In the genomic region with DNA sequence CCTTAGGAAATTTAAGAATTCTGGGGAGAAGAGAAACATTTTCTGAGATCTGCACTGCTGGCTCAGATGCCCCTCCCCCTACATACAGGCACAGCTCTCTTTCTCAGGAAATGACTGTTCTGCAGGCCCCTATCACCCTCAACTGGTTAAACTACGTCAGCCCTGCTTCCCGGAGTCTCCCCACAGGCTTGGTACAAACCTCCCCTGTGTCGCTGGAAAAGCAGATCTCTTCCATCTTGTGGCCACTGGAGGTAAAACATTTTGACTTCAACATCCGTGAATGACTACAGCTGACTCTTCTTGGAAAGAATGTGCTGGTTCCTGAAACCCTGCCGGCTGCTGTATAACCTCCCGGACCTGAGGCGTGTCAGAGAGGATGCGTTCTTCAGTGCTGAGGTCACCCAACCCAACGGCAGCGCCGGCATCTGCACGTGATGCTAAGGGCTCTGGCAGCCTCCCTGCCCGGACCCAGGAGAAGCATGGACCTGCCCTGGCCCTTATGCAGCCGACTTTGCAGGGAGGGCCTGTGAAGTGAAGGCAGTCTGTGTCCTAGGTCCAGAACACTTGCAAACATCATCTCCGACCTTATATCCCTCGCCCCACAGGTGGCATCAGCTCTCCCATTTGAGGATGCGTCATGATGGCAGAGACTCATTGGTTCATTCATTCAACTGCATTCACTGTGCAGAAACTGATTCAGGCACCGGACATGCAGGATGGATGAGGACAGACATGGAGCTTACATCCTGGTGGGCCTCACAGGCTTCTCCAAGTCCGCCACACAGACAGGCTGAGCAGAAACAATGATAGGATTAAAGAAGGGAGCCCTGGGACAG, we compare ENCODE assay signal across 8 cellular contexts.
A peak's percentile ranks its signal among the peaks of the same experiment; 100 is the strongest.
DNase-seq lines count a peak whose midpoint lies in the region; TF ChIP-seq lines count a peak whose summit lies in the region.

No MANE protein-coding gene starts in this region.

- no peaks in the 10 kb centered on the region for H3K27me3 ChIP-seq in hepatocyte

- no peaks in the 10 kb centered on the region for H3K79me2 ChIP-seq in hepatocyte

- peaks cover 21% of the 10 kb centered on the region; the same call in 1 of the 2 replicates for H3K36me3 ChIP-seq in ES-I3 (ENCODE audit: insufficient read depth, low read length)
- no peaks in the 10 kb centered on the region for H3K36me3 ChIP-seq in hepatocyte (replicated peaks; ENCODE audit: insufficient read depth, low read depth)

- peak overlapping the region; percentile 34 for H3K4me2 ChIP-seq in hepatocyte

- H3K9me3 ChIP-seq in ES-I3 (ENCODE audit: control insufficient read depth, insufficient read depth, low read length) = no peaks in the 10 kb centered on the region
- no peaks in the 10 kb centered on the region for H3K9me3 ChIP-seq in hepatocyte (ENCODE audit: low read depth)

- H3K9me2 ChIP-seq in hepatocyte (replicated peaks; ENCODE audit: insufficient read depth) = no peaks in the 10 kb centered on the region

- peak overlapping the region; percentile 12; the same call in 1 of the 2 replicates for H3K4me3 ChIP-seq in HFF-Myc (replicated peaks; ENCODE audit: low read depth, low read length)
- no peak overlapping the region for H3K4me3 ChIP-seq in hepatocyte

- WGBS in hepatocyte (ENCODE audit: low lambda C conversion rate, missing lambda C conversion rate) = 31% methylated on average over 19 of the region's 19 CpGs

- peak overlapping the region; percentile 31 for H2AFZ ChIP-seq in hepatocyte

- no peaks in the 10 kb centered on the region for H4K20me1 ChIP-seq in hepatocyte (ENCODE audit: insufficient read depth, poor library complexity, severe bottlenecking)

- H3K9ac ChIP-seq in ES-I3 (ENCODE audit: low read depth, low read length) = 0 out of 2 replicates have a peak overlapping the region, but pooled peaks have one; percentile 3

- DNase-seq in HFF-Myc (ENCODE audit: extremely low read depth, low read depth) = peak; percentile 100
- peak; percentile 78 for DNase-seq in NCI-H1105 (lab: John Stamatoyannopoulos, UW)
- DNase-seq in T-helper 22 cell (ENCODE audit: low read depth) = peak; percentile 67
- DNase-seq in astrocyte of the hippocampus (ENCODE audit: low read depth, low spot score) = peak; percentile 99
- DNase-seq in hepatocyte (ENCODE audit: low spot score) = peak; percentile 95
- peak; percentile 74 for DNase-seq in retina
- no peak for DNase-seq in effector CD8-positive, alpha-beta T cell (lab: John Stamatoyannopoulos, UW)

- H3K4me1 ChIP-seq in ES-I3 (ENCODE audit: insufficient read depth, low read length) (peaks cover 22% of the 10 kb centered on the region), hepatocyte (ENCODE audit: insufficient read depth) (peaks cover 11% of the 10 kb centered on the region)

- peak overlapping the region; percentile 94 for H3K27ac ChIP-seq in hepatocyte

- peak; percentile 65 for TF ChIP-seq CTCF in HFF-Myc (IDR thresholded peaks at IDR 0.05; ENCODE audit: low read depth, low read length, missing control alignments)
- TF ChIP-seq CTCF in hepatocyte (IDR thresholded peaks at IDR 0.05; ENCODE audit: poor library complexity) = peak; percentile 66
